Comparison of ENCODE assay signal across 1 cellular context in genomic region chr18:811192-812122, GRCh38.
TF ChIP-seq lines count a peak whose summit lies in the region.

No MANE protein-coding gene starts in this region.

TF ChIP-seq in K562, 482 proteins besides CTCF, POLR2A, EP300 and RAD21 (continued from another document and continues in another):
- TF ChIP-seq REST (CRISPR knock-in tag; IDR thresholded peaks at IDR 0.05; ENCODE audit: low read depth) (peak; percentile 48; the same call in 1 of the 2 replicates), SMARCE1 (IDR thresholded peaks at IDR 0.05) (0 out of 2 replicates have a peak, but pooled peaks have one; percentile 37), ARID4B (CRISPR knock-in tag; IDR thresholded peaks at IDR 0.05) (peak; percentile 82; the same call in 1 of the 2 replicates), TGIF2 (CRISPR knock-in tag; IDR thresholded peaks at IDR 0.05) (peak; percentile 80; the same call in 1 of the 2 replicates), LCOR (CRISPR knock-in tag; IDR thresholded peaks at IDR 0.05) (peak; percentile 58; the same call in 1 of the 2 replicates), HMGN3 (IDR thresholded peaks at IDR 0.05; ENCODE audit: borderline replicate concordance, extremely low read depth, insufficient read length, low read depth, low read length) (peak; percentile 9), SMARCA4 (IDR thresholded peaks at IDR 0.05) (peak; percentile 26; the same call in 1 of the 2 replicates), BHLHE40 (IDR thresholded peaks at IDR 0.05; ENCODE audit: low read length) (0 out of 2 replicates have a peak, but pooled peaks have one; percentile 15), KDM4B (IDR thresholded peaks at IDR 0.05; ENCODE audit: borderline replicate concordance in 2 of 2, low read depth in 1 of 2) (0 out of 4 replicates have a peak, but pooled peaks of 1 of the 2 experiments have one; percentile 4), TRIM28 (IDR thresholded peaks at IDR 0.05) (0 out of 2 replicates have a peak, but pooled peaks have one; percentile 13), TEAD1 (CRISPR knock-in tag; IDR thresholded peaks at IDR 0.05) (no peak), TFAP4 (CRISPR knock-in tag; IDR thresholded peaks at IDR 0.05; ENCODE audit: borderline replicate concordance) (peak; percentile 81), ZBTB1 (CRISPR knock-in tag; IDR thresholded peaks at IDR 0.05; ENCODE audit: borderline replicate concordance, low read depth) (peak; percentile 42), SRSF7 (optimal IDR thresholded peaks at IDR 0.05; ENCODE audit: low read depth, low read length) (no peak), HDAC2 (IDR thresholded peaks at IDR 0.05) (0 out of 2 replicates have a peak, but pooled peaks have one; percentile 12), KAT7 (CRISPR knock-in tag; IDR thresholded peaks at IDR 0.05; ENCODE audit: borderline replicate concordance) (peak; percentile 87)
- TF ChIP-seq, protein P1, sequence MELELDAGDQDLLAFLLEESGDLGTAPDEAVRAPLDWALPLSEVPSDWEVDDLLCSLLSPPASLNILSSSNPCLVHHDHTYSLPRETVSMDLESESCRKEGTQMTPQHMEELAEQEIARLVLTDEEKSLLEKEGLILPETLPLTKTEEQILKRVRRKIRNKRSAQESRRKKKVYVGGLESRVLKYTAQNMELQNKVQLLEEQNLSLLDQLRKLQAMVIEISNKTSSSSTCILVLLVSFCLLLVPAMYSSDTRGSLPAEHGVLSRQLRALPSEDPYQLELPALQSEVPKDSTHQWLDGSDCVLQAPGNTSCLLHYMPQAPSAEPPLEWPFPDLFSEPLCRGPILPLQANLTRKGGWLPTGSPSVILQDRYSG (tag; conservative IDR thresholded peaks at IDR 0.05; ENCODE audit: low read depth), result no peak
- TF ChIP-seq, protein P2, sequence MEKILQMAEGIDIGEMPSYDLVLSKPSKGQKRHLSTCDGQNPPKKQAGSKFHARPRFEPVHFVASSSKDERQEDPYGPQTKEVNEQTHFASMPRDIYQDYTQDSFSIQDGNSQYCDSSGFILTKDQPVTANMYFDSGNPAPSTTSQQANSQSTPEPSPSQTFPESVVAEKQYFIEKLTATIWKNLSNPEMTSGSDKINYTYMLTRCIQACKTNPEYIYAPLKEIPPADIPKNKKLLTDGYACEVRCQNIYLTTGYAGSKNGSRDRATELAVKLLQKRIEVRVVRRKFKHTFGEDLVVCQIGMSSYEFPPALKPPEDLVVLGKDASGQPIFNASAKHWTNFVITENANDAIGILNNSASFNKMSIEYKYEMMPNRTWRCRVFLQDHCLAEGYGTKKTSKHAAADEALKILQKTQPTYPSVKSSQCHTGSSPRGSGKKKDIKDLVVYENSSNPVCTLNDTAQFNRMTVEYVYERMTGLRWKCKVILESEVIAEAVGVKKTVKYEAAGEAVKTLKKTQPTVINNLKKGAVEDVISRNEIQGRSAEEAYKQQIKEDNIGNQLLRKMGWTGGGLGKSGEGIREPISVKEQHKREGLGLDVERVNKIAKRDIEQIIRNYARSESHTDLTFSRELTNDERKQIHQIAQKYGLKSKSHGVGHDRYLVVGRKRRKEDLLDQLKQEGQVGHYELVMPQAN (IDR thresholded peaks at IDR 0.05; ENCODE audit: borderline replicate concordance), result peak; percentile 64
- TF ChIP-seq, protein P3, sequence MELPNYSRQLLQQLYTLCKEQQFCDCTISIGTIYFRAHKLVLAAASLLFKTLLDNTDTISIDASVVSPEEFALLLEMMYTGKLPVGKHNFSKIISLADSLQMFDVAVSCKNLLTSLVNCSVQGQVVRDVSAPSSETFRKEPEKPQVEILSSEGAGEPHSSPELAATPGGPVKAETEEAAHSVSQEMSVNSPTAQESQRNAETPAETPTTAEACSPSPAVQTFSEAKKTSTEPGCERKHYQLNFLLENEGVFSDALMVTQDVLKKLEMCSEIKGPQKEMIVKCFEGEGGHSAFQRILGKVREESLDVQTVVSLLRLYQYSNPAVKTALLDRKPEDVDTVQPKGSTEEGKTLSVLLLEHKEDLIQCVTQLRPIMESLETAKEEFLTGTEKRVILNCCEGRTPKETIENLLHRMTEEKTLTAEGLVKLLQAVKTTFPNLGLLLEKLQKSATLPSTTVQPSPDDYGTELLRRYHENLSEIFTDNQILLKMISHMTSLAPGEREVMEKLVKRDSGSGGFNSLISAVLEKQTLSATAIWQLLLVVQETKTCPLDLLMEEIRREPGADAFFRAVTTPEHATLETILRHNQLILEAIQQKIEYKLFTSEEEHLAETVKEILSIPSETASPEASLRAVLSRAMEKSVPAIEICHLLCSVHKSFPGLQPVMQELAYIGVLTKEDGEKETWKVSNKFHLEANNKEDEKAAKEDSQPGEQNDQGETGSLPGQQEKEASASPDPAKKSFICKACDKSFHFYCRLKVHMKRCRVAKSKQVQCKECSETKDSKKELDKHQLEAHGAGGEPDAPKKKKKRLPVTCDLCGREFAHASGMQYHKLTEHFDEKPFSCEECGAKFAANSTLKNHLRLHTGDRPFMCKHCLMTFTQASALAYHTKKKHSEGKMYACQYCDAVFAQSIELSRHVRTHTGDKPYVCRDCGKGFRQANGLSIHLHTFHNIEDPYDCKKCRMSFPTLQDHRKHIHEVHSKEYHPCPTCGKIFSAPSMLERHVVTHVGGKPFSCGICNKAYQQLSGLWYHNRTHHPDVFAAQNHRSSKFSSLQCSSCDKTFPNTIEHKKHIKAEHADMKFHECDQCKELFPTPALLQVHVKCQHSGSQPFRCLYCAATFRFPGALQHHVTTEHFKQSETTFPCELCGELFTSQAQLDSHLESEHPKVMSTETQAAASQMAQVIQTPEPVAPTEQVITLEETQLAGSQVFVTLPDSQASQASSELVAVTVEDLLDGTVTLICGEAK (IDR thresholded peaks at IDR 0.05), result peak; percentile 80
- TF ChIP-seq, protein P3 (CRISPR knock-in tag; IDR thresholded peaks at IDR 0.05), result no peak
- TF ChIP-seq, protein P4, sequence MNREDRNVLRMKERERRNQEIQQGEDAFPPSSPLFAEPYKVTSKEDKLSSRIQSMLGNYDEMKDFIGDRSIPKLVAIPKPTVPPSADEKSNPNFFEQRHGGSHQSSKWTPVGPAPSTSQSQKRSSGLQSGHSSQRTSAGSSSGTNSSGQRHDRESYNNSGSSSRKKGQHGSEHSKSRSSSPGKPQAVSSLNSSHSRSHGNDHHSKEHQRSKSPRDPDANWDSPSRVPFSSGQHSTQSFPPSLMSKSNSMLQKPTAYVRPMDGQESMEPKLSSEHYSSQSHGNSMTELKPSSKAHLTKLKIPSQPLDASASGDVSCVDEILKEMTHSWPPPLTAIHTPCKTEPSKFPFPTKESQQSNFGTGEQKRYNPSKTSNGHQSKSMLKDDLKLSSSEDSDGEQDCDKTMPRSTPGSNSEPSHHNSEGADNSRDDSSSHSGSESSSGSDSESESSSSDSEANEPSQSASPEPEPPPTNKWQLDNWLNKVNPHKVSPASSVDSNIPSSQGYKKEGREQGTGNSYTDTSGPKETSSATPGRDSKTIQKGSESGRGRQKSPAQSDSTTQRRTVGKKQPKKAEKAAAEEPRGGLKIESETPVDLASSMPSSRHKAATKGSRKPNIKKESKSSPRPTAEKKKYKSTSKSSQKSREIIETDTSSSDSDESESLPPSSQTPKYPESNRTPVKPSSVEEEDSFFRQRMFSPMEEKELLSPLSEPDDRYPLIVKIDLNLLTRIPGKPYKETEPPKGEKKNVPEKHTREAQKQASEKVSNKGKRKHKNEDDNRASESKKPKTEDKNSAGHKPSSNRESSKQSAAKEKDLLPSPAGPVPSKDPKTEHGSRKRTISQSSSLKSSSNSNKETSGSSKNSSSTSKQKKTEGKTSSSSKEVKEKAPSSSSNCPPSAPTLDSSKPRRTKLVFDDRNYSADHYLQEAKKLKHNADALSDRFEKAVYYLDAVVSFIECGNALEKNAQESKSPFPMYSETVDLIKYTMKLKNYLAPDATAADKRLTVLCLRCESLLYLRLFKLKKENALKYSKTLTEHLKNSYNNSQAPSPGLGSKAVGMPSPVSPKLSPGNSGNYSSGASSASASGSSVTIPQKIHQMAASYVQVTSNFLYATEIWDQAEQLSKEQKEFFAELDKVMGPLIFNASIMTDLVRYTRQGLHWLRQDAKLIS (CRISPR knock-in tag; IDR thresholded peaks at IDR 0.05), result peak; percentile 94
